In genomic region chr10:26479766-26480492, GRCh38 we compare ENCODE assay signal across 7 cellular contexts.
DNase-seq lines count a peak whose midpoint lies in the region; ATAC-seq and FAIRE-seq lines count a peak whose summit lies in the region.

No MANE protein-coding gene starts in this region.

- peak; percentile 32 for ATAC-seq in GM19043 (IDR thresholded peaks at IDR 0.05; ENCODE audit: low read depth, unreplicated experiment)
- peak; percentile 41 for ATAC-seq in HG03066 (IDR thresholded peaks at IDR 0.05; ENCODE audit: low read depth, unreplicated experiment)

- no peak for FAIRE-seq in HTR-8/SVneo (lab: Jason Lieb, UNC)

- peak; percentile 31 for DNase-seq in activated CD4-positive, alpha-beta T cell treated with anti-CD3 and anti-CD28 coated beads, Interleukin-2, amount 50 U/mL, for 1 hour
- DNase-seq in stimulated activated CD8-positive, alpha-beta memory T cell treated with anti-CD3 and anti-CD28 coated beads, Interleukin-12 subunit alpha, Interleukin-12 subunit beta, amount 100 ng/mL, for 1 hour (ENCODE audit: low read depth) = peak; percentile 29
- DNase-seq in HTR-8/SVneo (ENCODE audit: insufficient read length, low spot score) = no peak
- no peak for DNase-seq in GOT3 (lab: John Stamatoyannopoulos, UW)
- no peak for DNase-seq in DMS114 treated with DMSO at 0.1 percent for 48 hours (lab: John Stamatoyannopoulos, UW; ENCODE audit: unreplicated experiment)

Comparison
In these comparisons a context has a peak if more than half of its experiments do, and no peak if none do; other contexts are left out.
1. DNase-seq: peak in activated CD4-positive, alpha-beta T cell treated with anti-CD3 and anti-CD28 coated beads, Interleukin-2, amount 50 U/mL, for 1 hour (single experiment) and stimulated activated CD8-positive, alpha-beta memory T cell treated with anti-CD3 and anti-CD28 coated beads, Interleukin-12 subunit alpha, Interleukin-12 subunit beta, amount 100 ng/mL, for 1 hour (single experiment); none in HTR-8/SVneo (single experiment), GOT3 (single experiment) and DMS114 treated with DMSO at 0.1 percent for 48 hours (single experiment).